In the genomic region with DNA sequence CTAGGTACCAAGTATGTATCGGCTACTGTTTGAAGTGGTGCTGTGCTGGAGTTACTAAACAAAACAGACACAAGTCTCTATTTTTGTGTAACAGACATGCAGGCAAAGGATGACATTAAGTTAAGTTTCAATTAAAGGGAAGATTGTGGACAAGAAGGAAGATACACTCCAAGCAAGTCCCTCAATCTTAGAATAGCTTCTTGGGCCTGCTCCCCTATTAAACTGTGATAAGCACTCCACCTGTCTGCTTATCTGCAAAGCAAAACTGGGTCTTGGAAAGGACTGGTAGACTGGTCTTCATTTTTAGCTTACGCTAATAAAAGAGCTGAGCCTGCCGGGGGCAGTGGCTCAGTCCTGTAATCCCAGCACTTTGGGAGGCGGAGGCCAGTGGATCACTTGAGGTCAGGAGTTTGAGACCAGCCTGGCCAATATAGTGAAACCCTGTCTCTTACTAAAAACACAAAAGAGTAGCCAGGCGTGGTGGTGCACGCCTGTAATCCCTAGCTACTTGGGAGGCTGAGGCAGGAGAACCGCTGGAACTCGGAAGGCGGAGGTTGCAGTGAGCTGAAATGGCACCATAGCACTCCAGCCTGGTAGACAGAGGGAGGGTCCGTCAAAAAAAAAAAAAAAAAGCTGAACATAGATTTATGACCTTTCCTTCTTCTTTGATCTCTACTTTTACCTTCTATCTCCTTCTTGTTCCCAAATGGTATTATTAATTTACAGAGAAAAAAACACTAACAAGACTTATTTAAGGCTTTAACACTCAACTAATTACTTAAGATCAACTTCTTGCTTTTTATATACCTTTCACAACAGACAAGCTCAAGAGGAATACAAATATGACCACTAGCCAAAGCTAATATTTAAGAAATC, we compare ENCODE assay signal across 11 cellular contexts. TPM values are rescaled to one million over a fixed set of nuclear protein-coding genes. Genes with fewer than 3 reads are reported as not detected.
DNase-seq lines count a peak whose midpoint lies in the region; ATAC-seq, FAIRE-seq and TF ChIP-seq lines count a peak whose summit lies in the region.
"Had no signal": no experiment of that assay in that cellular context is flagged by ENCODE, and none has a peak within 500 bp of the region (broad histone marks: within the 10 kb centered on the region; RNA-seq: fewer than 3 reads in every experiment).

No MANE protein-coding gene starts in this region.

- H3K27ac ChIP-seq in BLaER1 (no peak overlapping the region), HUES6 (ENCODE audit: low read depth, low read length) (0 out of 2 replicates have a peak overlapping the region, but pooled peaks have one; percentile 38), transverse colon (peak overlapping the region in 2 of 4 donors; percentile 99 to 100)

- TF ChIP-seq EP300 in transverse colon (IDR thresholded peaks at IDR 0.05; ENCODE audit: low read depth) = no peak

- H3K4me3 Mint-ChIP-seq in MCF 10A (ENCODE audit: unreplicated experiment) = peak overlapping the region; percentile 81
- H3K4me3 Mint-ChIP-seq in natural killer cell treated with Interleukin-12 subunit alpha and Interleukin-12 subunit beta and Interleukin-15 and Interleukin-18, amount 100 ng/mL, for 72 hours = peak overlapping the region; percentile 88

- H3K9me3 ChIP-seq in BLaER1 (no peaks in the 10 kb centered on the region), HUES6 (ENCODE audit: control insufficient read depth, insufficient read depth, low read depth, low read length) (no peaks in the 10 kb centered on the region), transverse colon (no peaks in the 10 kb centered on the region)
- H3K9me3 ChIP-seq: tibial nerve had no signal

- no peak for TF ChIP-seq CTCF in MCF 10A (IDR thresholded peaks at IDR 0.05; ENCODE audit: unreplicated experiment)
- TF ChIP-seq CTCF in transverse colon (IDR thresholded peaks at IDR 0.05) = no peak

- H3K36me3 ChIP-seq in BLaER1 (peaks cover 67% of the 10 kb centered on the region), HUES6 (ENCODE audit: control insufficient read depth, insufficient read depth, low read length) (peaks cover 82% of the 10 kb centered on the region), transverse colon (peaks cover 0 to 36% (median 17%) of the 10 kb centered on the region in 4 donors)

- no peaks in the 10 kb centered on the region for H3K27me3 ChIP-seq in BLaER1
- H3K27me3 ChIP-seq in HUES6 (ENCODE audit: control insufficient read depth, insufficient read depth, low read length) = no peaks in the 10 kb centered on the region
- no peaks in the 10 kb centered on the region for H3K27me3 ChIP-seq in transverse colon
- H3K27me3 ChIP-seq: tibial nerve had no signal

- no peaks in the 10 kb centered on the region for H3K9me3 Mint-ChIP-seq in MCF 10A (ENCODE audit: unreplicated experiment)
- no peaks in the 10 kb centered on the region for H3K9me3 Mint-ChIP-seq in natural killer cell treated with Interleukin-12 subunit alpha and Interleukin-12 subunit beta and Interleukin-15 and Interleukin-18, amount 100 ng/mL, for 72 hours

- H3K4me1 ChIP-seq in BLaER1 (peaks cover 32% of the 10 kb centered on the region), HUES6 (ENCODE audit: control insufficient read depth, insufficient read depth, low read length) (peaks cover 20% of the 10 kb centered on the region), transverse colon (peaks cover 20 to 54% (median 27%) of the 10 kb centered on the region in 4 donors)

- CTCF ChIA-PET in MCF 10A (lab: Yijun Ruan, JAX) = interaction anchor here (0.6 to 1.2 kb wide), 6 partner anchors 9 to 198 kb away, joined by 3 to 10 read pairs (median 3); partner anchors contain the start of gene JOSD1

- ATAC-seq in natural killer cell treated with Interleukin-12 subunit alpha and Interleukin-12 subunit beta and Interleukin-15 and Interleukin-18, amount 100 ng/mL, for 72 hours = no peak

- H4K20me1 ChIP-seq in BLaER1 = peaks cover 86% of the 10 kb centered on the region

- peaks cover 24% of the 10 kb centered on the region for H3K4me1 Mint-ChIP-seq in MCF 10A (ENCODE audit: insufficient read depth, unreplicated experiment)
- peaks cover 49 to 66% of the 10 kb centered on the region in 2 donors for H3K4me1 Mint-ChIP-seq in natural killer cell treated with Interleukin-12 subunit alpha and Interleukin-12 subunit beta and Interleukin-15 and Interleukin-18, amount 100 ng/mL, for 72 hours (ENCODE audit: low read depth in 2 of 2)

- in situ Hi-C loops in transverse colon (cut with MboI; ENCODE audit: low pct_ligation_motif_present in 1 of 4, low pct_unique_long_range_greater_than_20kb in 1 of 4, low sequenced_read_pairs in 3 of 4) = no loop called here

- POLR2A ChIA-PET in MCF 10A (lab: Yijun Ruan, JAX) = interaction anchor here (0.7 to 2.5 kb wide), 11 partner anchors 10 to 169 kb away, joined by 3 to 12 read pairs (median 4); no protein-coding TSS in a partner anchor

- BruUV-seq in MCF 10A (replicated peaks; lab: Mats Ljungman, UMichigan) = no TSS peak

- H3K27me3 Mint-ChIP-seq in MCF 10A (ENCODE audit: insufficient read depth, unreplicated experiment) = no peaks in the 10 kb centered on the region
- no peaks in the 10 kb centered on the region for H3K27me3 Mint-ChIP-seq in natural killer cell treated with Interleukin-12 subunit alpha and Interleukin-12 subunit beta and Interleukin-15 and Interleukin-18, amount 100 ng/mL, for 72 hours

- intact Hi-C loops in MCF 10A (cut with micrococcal nuclease) = loop anchor here (5.0 to 10.0 kb wide), 3 partner anchors 70 to 153 kb away; partner anchors contain the start of genes CBY1, DMC1 and FAM227A
- intact Hi-C loops in transverse colon (cut with DNase I; ENCODE audit: low total_unique reads) = no loop called here

- H3K4me3 ChIP-seq in BLaER1 (no peak overlapping the region), HUES6 (ENCODE audit: low read depth, low read length) (peak overlapping the region; percentile 94; the same call in 1 of the 2 replicates), transverse colon (peak overlapping the region in 1 of 4 donors; percentile 67)

- H3K9ac ChIP-seq in BLaER1 = no peak overlapping the region
- no peak overlapping the region for H3K9ac ChIP-seq in HUES6 (ENCODE audit: low read length)

- peak overlapping the region; percentile 91 for H3K4me2 ChIP-seq in BLaER1

- no peak for TF ChIP-seq POLR2A in transverse colon (IDR thresholded peaks at IDR 0.05)

- H3K36me3 Mint-ChIP-seq in MCF 10A (ENCODE audit: insufficient read depth, unreplicated experiment) = peaks cover 86% of the 10 kb centered on the region
- H3K36me3 Mint-ChIP-seq in natural killer cell treated with Interleukin-12 subunit alpha and Interleukin-12 subunit beta and Interleukin-15 and Interleukin-18, amount 100 ng/mL, for 72 hours = peaks cover 41% of the 10 kb centered on the region

- no peak for FAIRE-seq in urothelium cell line (lab: Jason Lieb, UNC)

- DNase-seq in MCF 10A (ENCODE audit: unreplicated experiment) (no peak), occipital lobe (lab: John Stamatoyannopoulos, UW) (no peak), transverse colon (no peak), urothelium cell line (ENCODE audit: low spot score) (no peak), NCI-H1417 treated with DMSO at 0.1 percent for 48 hours (lab: John Stamatoyannopoulos, UW) (no peak)
- DNase-seq in natural killer cell treated with Interleukin-12 subunit alpha and Interleukin-12 subunit beta and Interleukin-15 and Interleukin-18, amount 100 ng/mL, for 72 hours (ENCODE audit: low spot score) = no peak
- DNase-seq: activated effector memory CD4-positive, alpha-beta T cell treated with Interleukin-2 at 50 U/mL for 16 hours; DMS153 had no signal

- H3K27ac Mint-ChIP-seq in MCF 10A (ENCODE audit: low read depth, unreplicated experiment) = no peak overlapping the region
- H3K27ac Mint-ChIP-seq in natural killer cell treated with Interleukin-12 subunit alpha and Interleukin-12 subunit beta and Interleukin-15 and Interleukin-18, amount 100 ng/mL, for 72 hours = peak overlapping the region; percentile 100

- WGBS in transverse colon (ENCODE audit: low coverage in 1 of 2), 2 donors = 72 to 84% methylated on average over 3 to 10 of the region's 10 CpGs

RNA-seq across cellular contexts. Expression of gene DDX17, which starts 4.1 kb away (rescaled TPM):
- total RNA-seq in MCF 10A (2022) (322 and 422 TPM in 2 replicates), occipital lobe (646 TPM), transverse colon (1,000 to 10,000 TPM in 1 of 4 donors, 100 to 1,000 TPM in 3; 506 to 1,034 (median 728) TPM)
- total RNA-seq in natural killer cell treated with Interleukin-12 subunit alpha and Interleukin-12 subunit beta and Interleukin-15 and Interleukin-18, amount 100 ng/mL, for 72 hours = 100 to 1,000 TPM; 368 to 422 TPM

RNA-seq across cellular contexts. Expression of gene KDELR3, which starts 34.1 kb away (rescaled TPM):
- total RNA-seq in MCF 10A (2022) = 6.4 and 11.5 TPM in 2 replicates
- under 1 TPM; 0.26 to 0.92 TPM for total RNA-seq in natural killer cell treated with Interleukin-12 subunit alpha and Interleukin-12 subunit beta and Interleukin-15 and Interleukin-18, amount 100 ng/mL, for 72 hours
- 0.94 TPM for total RNA-seq in occipital lobe
- total RNA-seq in transverse colon = 10 to 100 TPM in 1 of 4 donors, 1 to 10 TPM in 2, not detected in 1; 5.6 to 12.5 (median 8.7) TPM

RNA-seq across cellular contexts. Expression of gene KCNJ4, which starts 47.0 kb away (rescaled TPM):
- total RNA-seq in MCF 10A (2022) = not detected in 2 replicates
- total RNA-seq in natural killer cell treated with Interleukin-12 subunit alpha and Interleukin-12 subunit beta and Interleukin-15 and Interleukin-18, amount 100 ng/mL, for 72 hours = not detected
- 9.7 TPM for total RNA-seq in occipital lobe
- total RNA-seq in transverse colon = not detected

Comparison
In these comparisons a context has a peak if more than half of its experiments do, and no peak if none do; other contexts are left out.
1. RNA of gene KCNJ4, which starts 47.0 kb away (total RNA-seq): 9.7 TPM in occipital lobe (single experiment); not detected in MCF 10A, not detected in natural killer cell treated with Interleukin-12 subunit alpha and Interleukin-12 subunit beta and Interleukin-15 and Interleukin-18, amount 100 ng/mL, for 72 hours and not detected in transverse colon; every median in the first group is over 10 times any median in the second.